In genomic region chrX:49204017-49204416, GRCh38 we compare ENCODE assay signal across 31 cellular contexts. TPM values are rescaled to one million over a fixed set of nuclear protein-coding genes. Genes with fewer than 3 reads are reported as not detected.
"Had no signal": no experiment of that assay in that cellular context is flagged by ENCODE, and none has a peak within 500 bp of the region (broad histone marks: within the 10 kb centered on the region; RNA-seq: fewer than 3 reads in every experiment).

No MANE protein-coding gene starts in this region.

- H3K36me3 Mint-ChIP-seq: naive thymus-derived CD8-positive, alpha-beta T cell had no signal

- DNase-seq: kidney glomerular epithelial cell; left cardiac atrium; lower lobe of right lung; mammary epithelial cell; mesenchymal stem cell; naive thymus-derived CD8-positive, alpha-beta T cell; pancreas; retina; right lobe of liver; stimulated activated CD4-positive, alpha-beta T cell treated with anti-CD3 and anti-CD28 coated beads, Interleukin-1b, Interleukin-23, amount 100 ng/mL, for 48 hours; stimulated activated CD4-positive, alpha-beta T cell treated with anti-CD3 and anti-CD28 coated beads, Interleukin-2, amount 100 ng/mL, for 48 hours; stimulated activated CD4-positive, alpha-beta T cell treated with anti-CD3 and anti-CD28 coated beads, Interleukin-4, amount 100 ng/mL, for 4 hours; stimulated activated CD8-positive, alpha-beta memory T cell treated with anti-CD3 and anti-CD28 coated beads, Interleukin-4, amount 100 ng/mL, for 48 hours; stimulated activated naive B cell treated with anti-CD40 and anti-IgM and Interleukin-4, amounts not matched to agents 10 μg/mL and 1 μg/mL and 100 μg/mL, for 72 hours; stimulated activated naive CD8-positive, alpha-beta T cell treated with anti-CD3 and anti-CD28 coated beads, Interleukin-15, Interleukin-2, amounts not matched to agents 100 U/mL and 50 U/mL, for 24 hours; stomach; tibial artery; trophoblast cell; upper lobe of right lung had no signal

- H3K4me3 Mint-ChIP-seq: naive thymus-derived CD8-positive, alpha-beta T cell; nephron; neural crest cell; stimulated activated naive B cell treated with anti-CD40 and anti-IgM and Interleukin-4, amounts not matched to agents 10 μg/mL and 1 μg/mL and 100 μg/mL, for 72 hours had no signal

- H3K27ac ChIP-seq: hepatocyte, lower lobe of right lung, pancreas, prostate gland, right lobe of liver, stomach, thoracic aorta, tibial artery, upper lobe of right lung had no signal

- H3K4me3 ChIP-seq: hepatocyte, lower lobe of right lung, pancreas, prostate gland, right lobe of liver, smooth muscle cell, stomach, thoracic aorta, tibial artery, upper lobe of right lung had no signal

- H3K4me2 ChIP-seq: hepatocyte, smooth muscle cell had no signal

- H3K27me3 ChIP-seq: hepatocyte, pancreas, right lobe of liver, tibial artery, upper lobe of right lung had no signal

- H3K36me3 ChIP-seq: lower lobe of right lung, pancreas, prostate gland, right lobe of liver, stomach, thoracic aorta, tibial artery, upper lobe of right lung had no signal

- H3K27ac Mint-ChIP-seq: nephron; stimulated activated naive B cell treated with anti-CD40 and anti-IgM and Interleukin-4, amounts not matched to agents 10 μg/mL and 1 μg/mL and 100 μg/mL, for 72 hours had no signal

- H3K79me2 ChIP-seq: hepatocyte had no signal

- H3K27me3 Mint-ChIP-seq: naive thymus-derived CD8-positive, alpha-beta T cell; stimulated activated naive B cell treated with anti-CD40 and anti-IgM and Interleukin-4, amounts not matched to agents 10 μg/mL and 1 μg/mL and 100 μg/mL, for 72 hours had no signal

- H2AFZ ChIP-seq: hepatocyte had no signal

- H3K4me1 Mint-ChIP-seq: nephron had no signal

- H3K9me3 ChIP-seq: lower lobe of right lung, pancreas, prostate gland, right lobe of liver, stomach, thoracic aorta, tibial artery, upper lobe of right lung had no signal

- H3K4me1 ChIP-seq: lower lobe of right lung, prostate gland, right lobe of liver had no signal

- FAIRE-seq: keratinocyte, pancreas, urothelium cell line had no signal

- H3K9me3 Mint-ChIP-seq: naive thymus-derived CD8-positive, alpha-beta T cell; stimulated activated naive B cell treated with anti-CD40 and anti-IgM and Interleukin-4, amounts not matched to agents 10 μg/mL and 1 μg/mL and 100 μg/mL, for 72 hours had no signal

- ATAC-seq: left cardiac atrium; left lobe of liver; lower lobe of right lung; naive thymus-derived CD8-positive, alpha-beta T cell; pancreas; right lobe of liver; stimulated activated naive B cell treated with anti-CD40 and anti-IgM and Interleukin-4, amounts not matched to agents 10 μg/mL and 1 μg/mL and 100 μg/mL, for 72 hours; stimulated activated naive CD8-positive, alpha-beta T cell treated with anti-CD3 and anti-CD28 coated beads, Interleukin-15, Interleukin-2, amounts not matched to agents 100 U/mL and 50 U/mL, for 24 hours; upper lobe of right lung had no signal

RNA-seq across cellular contexts. Expression of gene SYP, which starts 4.0 kb away (rescaled TPM):
- total RNA-seq: smooth muscle cell had no signal
- polyA plus RNA-seq: smooth muscle cell had no signal

RNA-seq across cellular contexts. Expression of gene CACNA1F, which starts 29.1 kb away (rescaled TPM):
- total RNA-seq: left lobe of liver, liver, osteoblast, skeletal muscle tissue, smooth muscle cell had no signal
- polyA plus RNA-seq: keratinocyte, mammary epithelial cell had no signal
